In genomic region chr18:9575558-9575957, GRCh38 we compare ENCODE assay signal across 7 cellular contexts. TPM values are rescaled to one million over a fixed set of nuclear protein-coding genes. Genes with fewer than 3 reads are reported as not detected.
DNase-seq lines count a peak whose midpoint lies in the region; ATAC-seq and TF ChIP-seq lines count a peak whose summit lies in the region.

No MANE protein-coding gene starts in this region.

- no peak overlapping the region for H3K4me3 Mint-ChIP-seq in effector memory CD8-positive, alpha-beta T cell
- H3K4me3 Mint-ChIP-seq in activated CD8-positive, alpha-beta memory T cell treated with anti-CD3 and anti-CD28 coated beads, Interleukin-2, amount 10 ng/mL, durations not matched to agents 7 days and 5 days = no peak overlapping the region

- H3K27me3 ChIP-seq in Peyer's patch (no peaks in the 10 kb centered on the region), lung (ENCODE audit: control insufficient read depth, insufficient read depth) (no peaks in the 10 kb centered on the region), upper lobe of left lung (no peaks in the 10 kb centered on the region)

- CTCF ChIA-PET in activated CD8-positive, alpha-beta memory T cell treated with anti-CD3 and anti-CD28 coated beads, Interleukin-2, amount 10 ng/mL, durations not matched to agents 7 days and 5 days (lab: Charles Lee) = no interaction called here

- no peaks in the 10 kb centered on the region for H3K4me1 Mint-ChIP-seq in effector memory CD8-positive, alpha-beta T cell (ENCODE audit: low read depth in 2 of 2)
- no peaks in the 10 kb centered on the region for H3K4me1 Mint-ChIP-seq in activated CD8-positive, alpha-beta memory T cell treated with anti-CD3 and anti-CD28 coated beads, Interleukin-2, amount 10 ng/mL, durations not matched to agents 7 days and 5 days

- peak overlapping the region; percentile 8 to 70 for H3K27ac Mint-ChIP-seq in effector memory CD8-positive, alpha-beta T cell
- no peak overlapping the region for H3K27ac Mint-ChIP-seq in activated CD8-positive, alpha-beta memory T cell treated with anti-CD3 and anti-CD28 coated beads, Interleukin-2, amount 10 ng/mL, durations not matched to agents 7 days and 5 days

- no peak overlapping the region for H3K4me3 ChIP-seq in Peyer's patch
- no peak overlapping the region for H3K4me3 ChIP-seq in lung
- no peak overlapping the region for H3K4me3 ChIP-seq in upper lobe of left lung

- H3K27ac ChIP-seq in Peyer's patch (peak overlapping the region in 1 of 4 donors; percentile 12), lung (ENCODE audit: low read depth in 1 of 2, low read length in 1 of 2) (peak overlapping the region in 1 of 2 donors; percentile 7), upper lobe of left lung (no peak overlapping the region)

- H3K27me3 Mint-ChIP-seq in effector memory CD8-positive, alpha-beta T cell = no peaks in the 10 kb centered on the region
- no peaks in the 10 kb centered on the region for H3K27me3 Mint-ChIP-seq in activated CD8-positive, alpha-beta memory T cell treated with anti-CD3 and anti-CD28 coated beads, Interleukin-2, amount 10 ng/mL, durations not matched to agents 7 days and 5 days

- no peak for TF ChIP-seq POLR2A in Peyer's patch (IDR thresholded peaks at IDR 0.05)
- TF ChIP-seq POLR2A in upper lobe of left lung (IDR thresholded peaks at IDR 0.05) = no peak

- WGBS in lung, 2 donors = 8 to 16% methylated on average over 5 of the region's 5 CpGs
- WGBS in upper lobe of left lung, 2 donors = 6 to 9% methylated on average over 5 of the region's 5 CpGs

- no peaks in the 10 kb centered on the region for H3K9me3 Mint-ChIP-seq in effector memory CD8-positive, alpha-beta T cell
- H3K9me3 Mint-ChIP-seq in activated CD8-positive, alpha-beta memory T cell treated with anti-CD3 and anti-CD28 coated beads, Interleukin-2, amount 10 ng/mL, durations not matched to agents 7 days and 5 days (ENCODE audit: low read depth) = no peaks in the 10 kb centered on the region

- ATAC-seq in HG03521 (IDR thresholded peaks at IDR 0.05; ENCODE audit: unreplicated experiment) (peak; percentile 90), lung (ENCODE audit: insufficient read depth, low FRiP score) (peak; percentile 92), upper lobe of left lung (ENCODE audit: low FRiP score in 2 of 2) (peak; percentile 92 to 96)
- peak; percentile 51 for ATAC-seq in effector memory CD8-positive, alpha-beta T cell (replicated peaks)
- no peak for ATAC-seq in activated CD8-positive, alpha-beta memory T cell treated with anti-CD3 and anti-CD28 coated beads, Interleukin-2, amount 10 ng/mL, durations not matched to agents 7 days and 5 days

- H3K9me3 ChIP-seq in Peyer's patch (no peaks in the 10 kb centered on the region), lung (ENCODE audit: control insufficient read depth in 2 of 2, insufficient read depth in 1 of 2, low read length in 1 of 2) (no peaks in the 10 kb centered on the region), upper lobe of left lung (no peaks in the 10 kb centered on the region)

- H3K4me1 ChIP-seq in Peyer's patch (peaks cover 0 to 7% (median 2%) of the 10 kb centered on the region in 4 donors), lung (ENCODE audit: control insufficient read depth in 2 of 2, insufficient read depth in 2 of 2, low read length in 2 of 2) (peaks cover 0 to 5% of the 10 kb centered on the region in 2 donors), upper lobe of left lung (peaks cover 4 to 10% (median 6%) of the 10 kb centered on the region in 4 donors)

- peak; percentile 65 for TF ChIP-seq CTCF in GM12801 (IDR thresholded peaks at IDR 0.05; ENCODE audit: extremely low read depth, insufficient read length)
- peak in 5 of 6 experiments; percentile 64 to 98 (median 94) for TF ChIP-seq CTCF in Peyer's patch (IDR thresholded peaks at IDR 0.05)
- TF ChIP-seq CTCF in lung (IDR thresholded peaks at IDR 0.05; ENCODE audit: control extremely low read depth, extremely low read depth) = peak; percentile 74
- peak; percentile 65 to 94 (median 88) for TF ChIP-seq CTCF in upper lobe of left lung (IDR thresholded peaks at IDR 0.05)

- peak; percentile 44 to 87 (median 59) for DNase-seq in Peyer's patch
- peak in 1 of 3 experiments; percentile 10 for DNase-seq in effector memory CD8-positive, alpha-beta T cell
- peak; percentile 85 for DNase-seq in lung (ENCODE audit: low spot score)
- peak in 1 of 2 donors; percentile 91 for DNase-seq in upper lobe of left lung
- no peak for DNase-seq in activated CD8-positive, alpha-beta memory T cell treated with anti-CD3 and anti-CD28 coated beads, Interleukin-2, amount 10 ng/mL, durations not matched to agents 7 days and 5 days

- H3K36me3 ChIP-seq in Peyer's patch = peaks cover 0 to 43% (median 0%) of the 10 kb centered on the region in 3 donors
- H3K36me3 ChIP-seq in lung (ENCODE audit: control insufficient read depth in 2 of 2, insufficient read depth in 2 of 2, low read length in 2 of 2) = peaks cover 12 to 14% of the 10 kb centered on the region in 2 donors
- H3K36me3 ChIP-seq in upper lobe of left lung = peaks cover 0 to 71% (median 15%) of the 10 kb centered on the region in 4 donors

- TF ChIP-seq EP300 in upper lobe of left lung (IDR thresholded peaks at IDR 0.05) = peak in 1 of 4 donors; percentile 44

- H3K36me3 Mint-ChIP-seq in effector memory CD8-positive, alpha-beta T cell (ENCODE audit: insufficient read depth) = peaks cover 38% of the 10 kb centered on the region
- peaks cover 10% of the 10 kb centered on the region for H3K36me3 Mint-ChIP-seq in activated CD8-positive, alpha-beta memory T cell treated with anti-CD3 and anti-CD28 coated beads, Interleukin-2, amount 10 ng/mL, durations not matched to agents 7 days and 5 days

RNA-seq across cellular contexts. Expression of gene PPP4R1, which starts 38.8 kb away (rescaled TPM):
- total RNA-seq in Peyer's patch = 100 to 1,000 TPM; 118 to 168 (median 140) TPM
- 100 to 1,000 TPM; 149 to 190 TPM for total RNA-seq in lung
- 10 to 100 TPM; 34.4 to 48.6 TPM for polyA plus RNA-seq in lung
- 100 to 1,000 TPM; 125 to 239 (median 189) TPM for total RNA-seq in upper lobe of left lung
- total RNA-seq in activated CD8-positive, alpha-beta memory T cell treated with anti-CD3 and anti-CD28 coated beads, Interleukin-2, amount 10 ng/mL, durations not matched to agents 7 days and 5 days = 10 to 100 TPM; 28.4 to 30.3 TPM
